Comparison of ENCODE assay signal across 1 cellular context in the genomic region with DNA sequence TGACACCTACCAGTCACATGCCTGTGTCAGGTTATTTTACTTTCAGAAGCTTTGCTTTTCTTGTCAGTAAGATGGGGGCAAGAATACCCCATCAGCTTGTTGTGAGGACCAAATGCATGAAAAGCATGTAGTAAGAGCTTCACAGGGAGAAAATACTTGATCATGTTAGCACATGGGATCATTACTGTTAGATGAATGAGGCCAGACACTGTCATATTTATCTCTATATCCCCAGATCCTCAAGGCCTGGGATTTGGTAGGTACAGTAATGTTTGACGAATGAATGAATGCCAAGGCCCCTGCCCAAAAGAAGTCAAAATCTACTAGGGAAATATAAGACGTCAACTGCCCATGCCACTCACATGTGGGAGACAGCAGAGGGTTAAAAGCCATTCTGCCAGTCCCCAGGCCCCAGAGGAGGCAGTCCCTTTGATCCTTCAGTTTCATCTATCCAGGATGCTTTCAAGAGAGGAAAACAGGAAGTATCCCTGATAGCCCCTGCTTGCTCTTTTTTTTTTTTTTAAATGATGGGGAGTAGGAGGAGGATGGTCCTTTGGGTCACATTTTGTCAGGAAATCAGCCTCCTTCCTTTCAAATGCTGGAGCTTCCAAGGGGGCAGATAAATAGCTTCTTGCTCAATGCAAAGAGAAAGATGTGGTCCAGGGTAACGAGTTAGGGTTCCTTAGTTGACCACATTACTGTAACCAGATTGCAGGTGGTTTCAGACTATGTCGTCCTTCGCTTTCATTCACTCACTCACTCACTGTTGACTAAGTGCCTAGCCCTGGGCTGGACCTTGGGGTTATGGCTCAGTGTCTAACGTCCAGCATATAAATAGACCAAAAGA.
A peak's percentile ranks its signal among the peaks of the same experiment; 100 is the strongest.
TF ChIP-seq lines count a peak whose summit lies in the region.

No MANE protein-coding gene starts in this region.

TF ChIP-seq in HepG2, 621 proteins besides CTCF, POLR2A, EP300 and RAD21 (continued from another document and continues in another):
- TF ChIP-seq, protein P1, sequence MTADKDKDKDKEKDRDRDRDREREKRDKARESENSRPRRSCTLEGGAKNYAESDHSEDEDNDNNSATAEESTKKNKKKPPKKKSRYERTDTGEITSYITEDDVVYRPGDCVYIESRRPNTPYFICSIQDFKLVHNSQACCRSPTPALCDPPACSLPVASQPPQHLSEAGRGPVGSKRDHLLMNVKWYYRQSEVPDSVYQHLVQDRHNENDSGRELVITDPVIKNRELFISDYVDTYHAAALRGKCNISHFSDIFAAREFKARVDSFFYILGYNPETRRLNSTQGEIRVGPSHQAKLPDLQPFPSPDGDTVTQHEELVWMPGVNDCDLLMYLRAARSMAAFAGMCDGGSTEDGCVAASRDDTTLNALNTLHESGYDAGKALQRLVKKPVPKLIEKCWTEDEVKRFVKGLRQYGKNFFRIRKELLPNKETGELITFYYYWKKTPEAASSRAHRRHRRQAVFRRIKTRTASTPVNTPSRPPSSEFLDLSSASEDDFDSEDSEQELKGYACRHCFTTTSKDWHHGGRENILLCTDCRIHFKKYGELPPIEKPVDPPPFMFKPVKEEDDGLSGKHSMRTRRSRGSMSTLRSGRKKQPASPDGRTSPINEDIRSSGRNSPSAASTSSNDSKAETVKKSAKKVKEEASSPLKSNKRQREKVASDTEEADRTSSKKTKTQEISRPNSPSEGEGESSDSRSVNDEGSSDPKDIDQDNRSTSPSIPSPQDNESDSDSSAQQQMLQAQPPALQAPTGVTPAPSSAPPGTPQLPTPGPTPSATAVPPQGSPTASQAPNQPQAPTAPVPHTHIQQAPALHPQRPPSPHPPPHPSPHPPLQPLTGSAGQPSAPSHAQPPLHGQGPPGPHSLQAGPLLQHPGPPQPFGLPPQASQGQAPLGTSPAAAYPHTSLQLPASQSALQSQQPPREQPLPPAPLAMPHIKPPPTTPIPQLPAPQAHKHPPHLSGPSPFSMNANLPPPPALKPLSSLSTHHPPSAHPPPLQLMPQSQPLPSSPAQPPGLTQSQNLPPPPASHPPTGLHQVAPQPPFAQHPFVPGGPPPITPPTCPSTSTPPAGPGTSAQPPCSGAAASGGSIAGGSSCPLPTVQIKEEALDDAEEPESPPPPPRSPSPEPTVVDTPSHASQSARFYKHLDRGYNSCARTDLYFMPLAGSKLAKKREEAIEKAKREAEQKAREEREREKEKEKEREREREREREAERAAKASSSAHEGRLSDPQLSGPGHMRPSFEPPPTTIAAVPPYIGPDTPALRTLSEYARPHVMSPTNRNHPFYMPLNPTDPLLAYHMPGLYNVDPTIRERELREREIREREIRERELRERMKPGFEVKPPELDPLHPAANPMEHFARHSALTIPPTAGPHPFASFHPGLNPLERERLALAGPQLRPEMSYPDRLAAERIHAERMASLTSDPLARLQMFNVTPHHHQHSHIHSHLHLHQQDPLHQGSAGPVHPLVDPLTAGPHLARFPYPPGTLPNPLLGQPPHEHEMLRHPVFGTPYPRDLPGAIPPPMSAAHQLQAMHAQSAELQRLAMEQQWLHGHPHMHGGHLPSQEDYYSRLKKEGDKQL (CRISPR knock-in tag; IDR thresholded peaks at IDR 0.05; ENCODE audit: low read depth) = no peak; the same call in none of the 2 replicates
- TF ChIP-seq MIXL1 (CRISPR knock-in tag; IDR thresholded peaks at IDR 0.05) (peak; percentile 95), ZNF607 (CRISPR knock-in tag; IDR thresholded peaks at IDR 0.05; ENCODE audit: borderline replicate concordance) (0 out of 2 replicates have a peak, but pooled peaks have one; percentile 59), KLF9 (CRISPR knock-in tag; IDR thresholded peaks at IDR 0.05; ENCODE audit: low read depth) (no peak), NFIC (IDR thresholded peaks at IDR 0.05; ENCODE audit: low read length) (peak; percentile 88; the same call in 1 of the 2 replicates), ZNF30 (CRISPR knock-in tag; IDR thresholded peaks at IDR 0.05) (no peak), CEBPB (IDR thresholded peaks at IDR 0.05; ENCODE audit: borderline replicate concordance, low read depth, low read length) (no peak), HNRNPUL1 (IDR thresholded peaks at IDR 0.05; ENCODE audit: low read depth, low read length) (no peak), ONECUT2 (CRISPR knock-in tag; IDR thresholded peaks at IDR 0.05) (no peak), THYN1 (CRISPR knock-in tag; IDR thresholded peaks at IDR 0.05; ENCODE audit: borderline replicate concordance, low read depth) (no peak), ZFP1 (CRISPR knock-in tag; IDR thresholded peaks at IDR 0.05) (peak; percentile 55; the same call in 1 of the 2 replicates), FOSL2 (CRISPR knock-in tag; IDR thresholded peaks at IDR 0.05) (peak; percentile 71), SOX13 (IDR thresholded peaks at IDR 0.05) (peak; percentile 66), SOX13 (CRISPR knock-in tag; conservative IDR thresholded peaks at IDR 0.05 in 1 of 2, IDR thresholded peaks at IDR 0.05 in 1 of 2) (peak in 1 of 2 experiments; percentile 81; a peak in 2 of 4 replicates), MIER2 (CRISPR knock-in tag; IDR thresholded peaks at IDR 0.05) (peak; percentile 56; the same call in 1 of the 2 replicates), ZNF564 (CRISPR knock-in tag; IDR thresholded peaks at IDR 0.05) (no peak), GLI4 (CRISPR knock-in tag; IDR thresholded peaks at IDR 0.05; ENCODE audit: borderline replicate concordance) (0 out of 2 replicates have a peak, but pooled peaks have one; percentile 52), FOXO1 (CRISPR knock-in tag; IDR thresholded peaks at IDR 0.05) (peak; percentile 97), FOXA3 (CRISPR knock-in tag; IDR thresholded peaks at IDR 0.05) (peak; percentile 73), HES4 (CRISPR knock-in tag; IDR thresholded peaks at IDR 0.05; ENCODE audit: borderline replicate concordance) (no peak), ZNF782 (CRISPR knock-in tag; IDR thresholded peaks at IDR 0.05; ENCODE audit: borderline replicate concordance) (no peak), ZFP36L2 (CRISPR knock-in tag; IDR thresholded peaks at IDR 0.05) (no peak), CREM (IDR thresholded peaks at IDR 0.05) (peak; percentile 81), CREM (CRISPR knock-in tag; IDR thresholded peaks at IDR 0.05) (no peak), ZSCAN25 (CRISPR knock-in tag; IDR thresholded peaks at IDR 0.05) (peak; percentile 61; the same call in 1 of the 2 replicates), MBD4 (IDR thresholded peaks at IDR 0.05; ENCODE audit: borderline replicate concordance, low read length) (no peak; the same call in 1 of the 2 replicates), ZEB1 (IDR thresholded peaks at IDR 0.05; ENCODE audit: insufficient replicate concordance, low read depth) (peak; percentile 75), ZNF431 (CRISPR knock-in tag; IDR thresholded peaks at IDR 0.05; ENCODE audit: borderline replicate concordance, low read depth) (no peak), HDAC1 (CRISPR knock-in tag; IDR thresholded peaks at IDR 0.05) (peak; percentile 89), ZNF468 (CRISPR knock-in tag; IDR thresholded peaks at IDR 0.05) (no peak), ZNF891 (CRISPR knock-in tag; IDR thresholded peaks at IDR 0.05) (no peak), NFE2L2 (IDR thresholded peaks at IDR 0.05; ENCODE audit: low read length) (no peak), PRMT3 (CRISPR knock-in tag; IDR thresholded peaks at IDR 0.05; ENCODE audit: borderline replicate concordance, low read depth) (no peak; the same call in 1 of the 2 replicates), ZMYM3 (CRISPR knock-in tag; IDR thresholded peaks at IDR 0.05) (peak; percentile 77), ISL2 (CRISPR knock-in tag; IDR thresholded peaks at IDR 0.05) (peak; percentile 92), ZNF33B (CRISPR knock-in tag; IDR thresholded peaks at IDR 0.05) (no peak)
- TF ChIP-seq, protein P2, sequence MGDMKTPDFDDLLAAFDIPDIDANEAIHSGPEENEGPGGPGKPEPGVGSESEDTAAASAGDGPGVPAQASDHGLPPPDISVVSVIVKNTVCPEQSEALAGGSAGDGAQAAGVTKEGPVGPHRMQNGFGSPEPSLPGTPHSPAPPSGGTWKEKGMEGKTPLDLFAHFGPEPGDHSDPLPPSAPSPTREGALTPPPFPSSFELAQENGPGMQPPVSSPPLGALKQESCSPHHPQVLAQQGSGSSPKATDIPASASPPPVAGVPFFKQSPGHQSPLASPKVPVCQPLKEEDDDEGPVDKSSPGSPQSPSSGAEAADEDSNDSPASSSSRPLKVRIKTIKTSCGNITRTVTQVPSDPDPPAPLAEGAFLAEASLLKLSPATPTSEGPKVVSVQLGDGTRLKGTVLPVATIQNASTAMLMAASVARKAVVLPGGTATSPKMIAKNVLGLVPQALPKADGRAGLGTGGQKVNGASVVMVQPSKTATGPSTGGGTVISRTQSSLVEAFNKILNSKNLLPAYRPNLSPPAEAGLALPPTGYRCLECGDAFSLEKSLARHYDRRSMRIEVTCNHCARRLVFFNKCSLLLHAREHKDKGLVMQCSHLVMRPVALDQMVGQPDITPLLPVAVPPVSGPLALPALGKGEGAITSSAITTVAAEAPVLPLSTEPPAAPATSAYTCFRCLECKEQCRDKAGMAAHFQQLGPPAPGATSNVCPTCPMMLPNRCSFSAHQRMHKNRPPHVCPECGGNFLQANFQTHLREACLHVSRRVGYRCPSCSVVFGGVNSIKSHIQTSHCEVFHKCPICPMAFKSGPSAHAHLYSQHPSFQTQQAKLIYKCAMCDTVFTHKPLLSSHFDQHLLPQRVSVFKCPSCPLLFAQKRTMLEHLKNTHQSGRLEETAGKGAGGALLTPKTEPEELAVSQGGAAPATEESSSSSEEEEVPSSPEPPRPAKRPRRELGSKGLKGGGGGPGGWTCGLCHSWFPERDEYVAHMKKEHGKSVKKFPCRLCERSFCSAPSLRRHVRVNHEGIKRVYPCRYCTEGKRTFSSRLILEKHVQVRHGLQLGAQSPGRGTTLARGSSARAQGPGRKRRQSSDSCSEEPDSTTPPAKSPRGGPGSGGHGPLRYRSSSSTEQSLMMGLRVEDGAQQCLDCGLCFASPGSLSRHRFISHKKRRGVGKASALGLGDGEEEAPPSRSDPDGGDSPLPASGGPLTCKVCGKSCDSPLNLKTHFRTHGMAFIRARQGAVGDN (CRISPR knock-in tag; IDR thresholded peaks at IDR 0.05) = no peak
- TF ChIP-seq, protein P3, sequence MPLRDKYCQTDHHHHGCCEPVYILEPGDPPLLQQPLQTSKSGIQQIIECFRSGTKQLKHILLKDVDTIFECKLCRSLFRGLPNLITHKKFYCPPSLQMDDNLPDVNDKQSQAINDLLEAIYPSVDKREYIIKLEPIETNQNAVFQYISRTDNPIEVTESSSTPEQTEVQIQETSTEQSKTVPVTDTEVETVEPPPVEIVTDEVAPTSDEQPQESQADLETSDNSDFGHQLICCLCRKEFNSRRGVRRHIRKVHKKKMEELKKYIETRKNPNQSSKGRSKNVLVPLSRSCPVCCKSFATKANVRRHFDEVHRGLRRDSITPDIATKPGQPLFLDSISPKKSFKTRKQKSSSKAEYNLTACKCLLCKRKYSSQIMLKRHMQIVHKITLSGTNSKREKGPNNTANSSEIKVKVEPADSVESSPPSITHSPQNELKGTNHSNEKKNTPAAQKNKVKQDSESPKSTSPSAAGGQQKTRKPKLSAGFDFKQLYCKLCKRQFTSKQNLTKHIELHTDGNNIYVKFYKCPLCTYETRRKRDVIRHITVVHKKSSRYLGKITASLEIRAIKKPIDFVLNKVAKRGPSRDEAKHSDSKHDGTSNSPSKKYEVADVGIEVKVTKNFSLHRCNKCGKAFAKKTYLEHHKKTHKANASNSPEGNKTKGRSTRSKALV (CRISPR knock-in tag; IDR thresholded peaks at IDR 0.05) = no peak
- TF ChIP-seq, protein P4, sequence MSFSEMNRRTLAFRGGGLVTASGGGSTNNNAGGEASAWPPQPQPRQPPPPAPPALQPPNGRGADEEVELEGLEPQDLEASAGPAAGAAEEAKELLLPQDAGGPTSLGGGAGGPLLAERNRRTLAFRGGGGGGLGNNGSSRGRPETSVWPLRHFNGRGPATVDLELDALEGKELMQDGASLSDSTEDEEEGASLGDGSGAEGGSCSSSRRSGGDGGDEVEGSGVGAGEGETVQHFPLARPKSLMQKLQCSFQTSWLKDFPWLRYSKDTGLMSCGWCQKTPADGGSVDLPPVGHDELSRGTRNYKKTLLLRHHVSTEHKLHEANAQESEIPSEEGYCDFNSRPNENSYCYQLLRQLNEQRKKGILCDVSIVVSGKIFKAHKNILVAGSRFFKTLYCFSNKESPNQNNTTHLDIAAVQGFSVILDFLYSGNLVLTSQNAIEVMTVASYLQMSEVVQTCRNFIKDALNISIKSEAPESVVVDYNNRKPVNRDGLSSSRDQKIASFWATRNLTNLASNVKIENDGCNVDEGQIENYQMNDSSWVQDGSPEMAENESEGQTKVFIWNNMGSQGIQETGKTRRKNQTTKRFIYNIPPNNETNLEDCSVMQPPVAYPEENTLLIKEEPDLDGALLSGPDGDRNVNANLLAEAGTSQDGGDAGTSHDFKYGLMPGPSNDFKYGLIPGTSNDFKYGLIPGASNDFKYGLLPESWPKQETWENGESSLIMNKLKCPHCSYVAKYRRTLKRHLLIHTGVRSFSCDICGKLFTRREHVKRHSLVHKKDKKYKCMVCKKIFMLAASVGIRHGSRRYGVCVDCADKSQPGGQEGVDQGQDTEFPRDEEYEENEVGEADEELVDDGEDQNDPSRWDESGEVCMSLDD (CRISPR knock-in tag; IDR thresholded peaks at IDR 0.05; ENCODE audit: borderline replicate concordance) = 0 out of 2 replicates have a peak, but pooled peaks have one; percentile 50
- TF ChIP-seq, protein P5, sequence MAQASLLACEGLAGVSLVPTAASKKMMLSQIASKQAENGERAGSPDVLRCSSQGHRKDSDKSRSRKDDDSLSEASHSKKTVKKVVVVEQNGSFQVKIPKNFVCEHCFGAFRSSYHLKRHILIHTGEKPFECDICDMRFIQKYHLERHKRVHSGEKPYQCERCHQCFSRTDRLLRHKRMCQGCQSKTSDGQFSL (CRISPR knock-in tag; IDR thresholded peaks at IDR 0.05) = 0 out of 2 replicates have a peak, but pooled peaks have one; percentile 1
- TF ChIP-seq, protein P6, sequence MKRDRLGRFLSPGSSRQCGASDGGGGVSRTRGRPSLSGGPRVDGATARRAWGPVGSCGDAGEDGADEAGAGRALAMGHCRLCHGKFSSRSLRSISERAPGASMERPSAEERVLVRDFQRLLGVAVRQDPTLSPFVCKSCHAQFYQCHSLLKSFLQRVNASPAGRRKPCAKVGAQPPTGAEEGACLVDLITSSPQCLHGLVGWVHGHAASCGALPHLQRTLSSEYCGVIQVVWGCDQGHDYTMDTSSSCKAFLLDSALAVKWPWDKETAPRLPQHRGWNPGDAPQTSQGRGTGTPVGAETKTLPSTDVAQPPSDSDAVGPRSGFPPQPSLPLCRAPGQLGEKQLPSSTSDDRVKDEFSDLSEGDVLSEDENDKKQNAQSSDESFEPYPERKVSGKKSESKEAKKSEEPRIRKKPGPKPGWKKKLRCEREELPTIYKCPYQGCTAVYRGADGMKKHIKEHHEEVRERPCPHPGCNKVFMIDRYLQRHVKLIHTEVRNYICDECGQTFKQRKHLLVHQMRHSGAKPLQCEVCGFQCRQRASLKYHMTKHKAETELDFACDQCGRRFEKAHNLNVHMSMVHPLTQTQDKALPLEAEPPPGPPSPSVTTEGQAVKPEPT (CRISPR knock-in tag; IDR thresholded peaks at IDR 0.05; ENCODE audit: low read depth) = no peak; the same call in 1 of the 2 replicates
- TF ChIP-seq, protein P7, sequence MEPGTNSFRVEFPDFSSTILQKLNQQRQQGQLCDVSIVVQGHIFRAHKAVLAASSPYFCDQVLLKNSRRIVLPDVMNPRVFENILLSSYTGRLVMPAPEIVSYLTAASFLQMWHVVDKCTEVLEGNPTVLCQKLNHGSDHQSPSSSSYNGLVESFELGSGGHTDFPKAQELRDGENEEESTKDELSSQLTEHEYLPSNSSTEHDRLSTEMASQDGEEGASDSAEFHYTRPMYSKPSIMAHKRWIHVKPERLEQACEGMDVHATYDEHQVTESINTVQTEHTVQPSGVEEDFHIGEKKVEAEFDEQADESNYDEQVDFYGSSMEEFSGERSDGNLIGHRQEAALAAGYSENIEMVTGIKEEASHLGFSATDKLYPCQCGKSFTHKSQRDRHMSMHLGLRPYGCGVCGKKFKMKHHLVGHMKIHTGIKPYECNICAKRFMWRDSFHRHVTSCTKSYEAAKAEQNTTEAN (CRISPR knock-in tag; conservative IDR thresholded peaks at IDR 0.05) = peak; percentile 58
